In the genomic region with DNA sequence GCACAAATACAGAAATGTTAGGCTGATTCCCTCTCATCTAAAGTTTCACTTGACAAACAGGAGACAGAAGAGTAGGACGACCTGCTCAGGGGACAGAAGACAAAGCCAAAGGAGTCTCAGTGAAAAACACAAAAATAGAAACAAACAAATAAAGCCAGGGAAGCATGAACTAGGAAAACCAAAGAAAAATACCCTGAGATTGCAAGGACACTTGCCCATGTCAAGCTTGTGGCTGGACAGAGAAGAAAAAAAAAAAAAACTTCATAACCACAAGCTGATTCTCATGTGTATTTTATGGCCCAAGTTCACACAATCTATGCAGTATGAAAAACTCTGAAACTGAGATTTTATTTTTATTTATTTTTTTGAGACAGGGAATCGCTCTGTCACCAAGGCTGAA, we compare ENCODE assay signal across 28 cellular contexts.
DNase-seq lines count a peak whose midpoint lies in the region; ATAC-seq, FAIRE-seq and TF ChIP-seq lines count a peak whose summit lies in the region.
"Had no signal": no experiment of that assay in that cellular context is flagged by ENCODE, and none has a peak within 500 bp of the region (broad histone marks: within the 10 kb centered on the region; RNA-seq: fewer than 3 reads in every experiment).

No MANE protein-coding gene starts in this region.

- no peak; the same call in 1 of the 2 replicates for ATAC-seq in IMR-90 (ENCODE audit: low read depth)
- ATAC-seq: gastrocnemius medialis; stimulated activated naive B cell treated with anti-CD40 and anti-IgM and Interleukin-4, amounts not matched to agents 10 μg/mL and 1 μg/mL and 100 μg/mL, for 72 hours; T-helper 17 cell had no signal

- H3K4me3 Mint-ChIP-seq in progenitor cell of endocrine pancreas (ENCODE audit: low read depth), result no peak overlapping the region
- H3K4me3 Mint-ChIP-seq: CD4-positive, alpha-beta T cell; stimulated activated naive B cell treated with anti-CD40 and anti-IgM and Interleukin-4, amounts not matched to agents 10 μg/mL and 1 μg/mL and 100 μg/mL, for 72 hours; T-helper 17 cell had no signal

- H3K4me1 Mint-ChIP-seq in progenitor cell of endocrine pancreas (ENCODE audit: low read depth), result peaks cover 11% of the 10 kb centered on the region
- H3K4me1 Mint-ChIP-seq: stimulated activated naive B cell treated with anti-CD40 and anti-IgM and Interleukin-4, amounts not matched to agents 10 μg/mL and 1 μg/mL and 100 μg/mL, for 72 hours; T-helper 17 cell had no signal

- BruUV-seq in IMR-90 (replicated peaks; lab: Mats Ljungman, UMichigan), result no TSS peak

- H3K79me1 ChIP-seq in IMR-90 (ENCODE audit: low read depth in 1 of 2, low read length in 2 of 2), result peaks cover 21 to 55% of the 10 kb centered on the region in 2 experiments

- peaks cover 11% of the 10 kb centered on the region for H3K9me1 ChIP-seq in IMR-90 (ENCODE audit: insufficient read depth, low read length)

- no peaks in the 10 kb centered on the region for H3K9me3 Mint-ChIP-seq in progenitor cell of endocrine pancreas (ENCODE audit: low read depth)
- H3K9me3 Mint-ChIP-seq: CD4-positive, alpha-beta T cell; stimulated activated naive B cell treated with anti-CD40 and anti-IgM and Interleukin-4, amounts not matched to agents 10 μg/mL and 1 μg/mL and 100 μg/mL, for 72 hours had no signal

- H3K27ac ChIP-seq in IMR-90 (ENCODE audit: insufficient read depth, low read length) (peak overlapping the region; percentile 64), brain microvascular endothelial cell (peak overlapping the region; percentile 80)
- H3K27ac ChIP-seq: gastrocnemius medialis, HL-60, ovary, sigmoid colon, SJCRH30, thoracic aorta, WERI-Rb-1 had no signal

- peak overlapping the region; percentile 49 for H4K91ac ChIP-seq in IMR-90 (ENCODE audit: insufficient read depth, low read depth, low read length)

- intact Hi-C loops in IMR-90 (cut with micrococcal nuclease), result no loop called here

- no peak overlapping the region for H2AFZ ChIP-seq in IMR-90 (replicated peaks; ENCODE audit: low read length, poor library complexity)

- no peak overlapping the region for H3K4me3 ChIP-seq in IMR-90 (ENCODE audit: insufficient read depth, low read depth, low read length)
- H3K4me3 ChIP-seq in brain microvascular endothelial cell (ENCODE audit: low read depth, low read length), result no peak overlapping the region
- H3K4me3 ChIP-seq: gastrocnemius medialis, lung, ovary, sigmoid colon, SJCRH30, thoracic aorta had no signal

- H2BK15ac ChIP-seq in IMR-90 (ENCODE audit: low read depth, low read length), result peak overlapping the region; percentile 82; the same call in 2 of the 3 replicates

- H3K23ac ChIP-seq in IMR-90 (ENCODE audit: low read depth, low read length), result peak overlapping the region; percentile 44

- H3K27ac Mint-ChIP-seq in progenitor cell of endocrine pancreas, result peak overlapping the region; percentile 0
- H3K27ac Mint-ChIP-seq: CD4-positive, alpha-beta T cell; stimulated activated naive B cell treated with anti-CD40 and anti-IgM and Interleukin-4, amounts not matched to agents 10 μg/mL and 1 μg/mL and 100 μg/mL, for 72 hours; T-helper 17 cell had no signal

- H3K27me3 ChIP-seq in IMR-90 (ENCODE audit: control insufficient read depth, insufficient read depth, low read length) (no peaks in the 10 kb centered on the region), brain microvascular endothelial cell (replicated peaks) (no peaks in the 10 kb centered on the region)
- H3K27me3 ChIP-seq: gastrocnemius medialis, ovary, sigmoid colon, SJCRH30 had no signal

- peak overlapping the region; percentile 74; the same call in 1 of the 2 replicates for H3K4me2 ChIP-seq in IMR-90 (ENCODE audit: low read depth, low read length)

- TF ChIP-seq CTCF in IMR-90 (conservative IDR thresholded peaks at IDR 0.05; ENCODE audit: low read depth, low read length), result no peak
- no peak for TF ChIP-seq CTCF in brain microvascular endothelial cell (IDR thresholded peaks at IDR 0.05; ENCODE audit: low read depth, low read length, missing control alignments)
- TF ChIP-seq CTCF in progenitor cell of endocrine pancreas (IDR thresholded peaks at IDR 0.05; ENCODE audit: unreplicated experiment), result no peak

- CTCF ChIA-PET in IMR-90 (lab: Yijun Ruan, JAX), result interaction anchor here (0.7 to 1.8 kb wide), 3 partner anchors 17 to 505 kb away, joined by 3 to 6 read pairs (median 4); no protein-coding TSS in a partner anchor

- H3K36me3 Mint-ChIP-seq in progenitor cell of endocrine pancreas (ENCODE audit: insufficient read depth), result no peaks in the 10 kb centered on the region
- H3K36me3 Mint-ChIP-seq: stimulated activated naive B cell treated with anti-CD40 and anti-IgM and Interleukin-4, amounts not matched to agents 10 μg/mL and 1 μg/mL and 100 μg/mL, for 72 hours had no signal

- peak overlapping the region; percentile 66 for H2BK20ac ChIP-seq in IMR-90 (ENCODE audit: low read depth, low read length)

- peak overlapping the region; percentile 82 for H3K4ac ChIP-seq in IMR-90 (ENCODE audit: low read depth, low read length)

- H2BK120ac ChIP-seq in IMR-90 (ENCODE audit: low read depth, low read length), result peak overlapping the region; percentile 64

- peak overlapping the region; percentile 89 for H2BK5ac ChIP-seq in IMR-90 (ENCODE audit: low read depth, low read length, poor library complexity, severe bottlenecking)

- peak overlapping the region; percentile 64; the same call in 1 of the 2 replicates for H3K9ac ChIP-seq in IMR-90 (ENCODE audit: low read depth, low read length)

- dilution Hi-C loops in IMR-90 (cut with HindIII; ENCODE audit: low sequenced_read_pairs, unreplicated experiment), result no loop called here

- peak overlapping the region; percentile 61; the same call in 1 of the 2 replicates for H3K56ac ChIP-seq in IMR-90 (ENCODE audit: extremely low read depth, insufficient read depth, low read length)

- peak overlapping the region; percentile 86 for H3K18ac ChIP-seq in IMR-90 (ENCODE audit: low read depth, low read length)

- no CpG with 5 or more reads among the region's 2 CpGs for WGBS in IMR-90 (ENCODE audit: extremely low coverage in 2 of 2, insufficient read length in 1 of 2), 2 experiments

- POLR2A ChIA-PET in IMR-90 (lab: Charles Lee; ENCODE audit: unreplicated experiment), result no interaction called here

- in situ Hi-C loops in IMR-90 (cut with MboI; ENCODE audit: low sequenced_read_pairs), result loop anchor here (25.0 kb wide), 1 partner anchor 507 kb away; no protein-coding TSS in a partner anchor
- in situ Hi-C loops in brain microvascular endothelial cell (cut with HindIII; ENCODE audit: low pct_ligation_motif_present, low sequenced_read_pairs), result no loop called here

- peak overlapping the region; percentile 29 to 70 for H4K8ac ChIP-seq in IMR-90 (ENCODE audit: low read depth in 2 of 2, low read length in 2 of 2)

- H2AK5ac ChIP-seq in IMR-90 (ENCODE audit: low read depth, low read length), result peak overlapping the region; percentile 99

- TF ChIP-seq RAD21 in IMR-90 (IDR thresholded peaks at IDR 0.05; ENCODE audit: low read length), result no peak

- DNase-seq in GM18507 (ENCODE audit: extremely low spot score, insufficient read length, low read depth) (no peak), IMR-90 (no peak), brain microvascular endothelial cell (no peak), progenitor cell of endocrine pancreas (ENCODE audit: low spot score, unreplicated experiment) (no peak), cerebellar cortex (ENCODE audit: low spot score) (no peak), NCI-H1092 (lab: John Stamatoyannopoulos, UW) (no peak), NCI-H69 (lab: John Stamatoyannopoulos, UW) (no peak)
- DNase-seq: activated CD4-positive, alpha-beta T cell treated with anti-CD3 and anti-CD28 coated beads, Interleukin-2, amount 50 U/mL, for 4 hours; activated CD8-positive, alpha-beta memory T cell treated with anti-CD3 and anti-CD28 coated beads, Interleukin-2, amount 50 U/mL, for 48 hours; activated effector memory CD4-positive, alpha-beta T cell treated with anti-CD3 and anti-CD28 coated beads, Interleukin-2, amount 50 U/mL, for 16 hours; CD4-positive, alpha-beta T cell; gastrocnemius medialis; MM.1S; NCI-H1694; NCI-H748 treated with DMSO at 0.1 percent for 48 hours; ovary; sigmoid colon; stimulated activated CD4-positive, alpha-beta T cell treated with anti-CD3 and anti-CD28 coated beads, Interleukin-1b, Interleukin-23, amount 100 ng/mL, for 48 hours; stimulated activated naive B cell treated with anti-CD40 and anti-IgM and Interleukin-4, amounts not matched to agents 10 μg/mL and 1 μg/mL and 100 μg/mL, for 72 hours; T-helper 17 cell; WERI-Rb-1 had no signal

- peak; percentile 51 for FAIRE-seq in GM18507 (lab: Jason Lieb, UNC)
- FAIRE-seq: bronchial epithelial cell, GM12892, keratinocyte had no signal

- peak overlapping the region; percentile 70 for H3K14ac ChIP-seq in IMR-90 (replicated peaks; ENCODE audit: low read depth, low read length)

- H4K20me1 ChIP-seq in IMR-90 (ENCODE audit: insufficient read depth, low read length), result no peaks in the 10 kb centered on the region

- TF ChIP-seq POLR2A in IMR-90 (IDR thresholded peaks at IDR 0.05; ENCODE audit: low read depth, low read length), result no peak

- peak overlapping the region; percentile 70; the same call in 1 of the 2 replicates for H4K5ac ChIP-seq in IMR-90 (ENCODE audit: low read depth, low read length)

- no peak overlapping the region for H2AK9ac ChIP-seq in IMR-90 (replicated peaks; ENCODE audit: low read depth, low read length, poor library complexity)

- no peaks in the 10 kb centered on the region for H3K9me3 ChIP-seq in IMR-90 (ENCODE audit: control insufficient read depth, insufficient read depth, low read length)
- H3K9me3 ChIP-seq: gastrocnemius medialis, ovary, sigmoid colon, SJCRH30, thoracic aorta had no signal

- H3K27me3 Mint-ChIP-seq in progenitor cell of endocrine pancreas, result peaks cover 5% of the 10 kb centered on the region

- H3K36me3 ChIP-seq in IMR-90 (ENCODE audit: control insufficient read depth, insufficient read depth, low read length) (no peaks in the 10 kb centered on the region), brain microvascular endothelial cell (replicated peaks) (no peaks in the 10 kb centered on the region)
- H3K36me3 ChIP-seq: gastrocnemius medialis, ovary, sigmoid colon, SJCRH30, thoracic aorta, WERI-Rb-1 had no signal

- H3K4me1 ChIP-seq in IMR-90 (ENCODE audit: control insufficient read depth, insufficient read depth, low read length), result peaks cover 22% of the 10 kb centered on the region
- H3K4me1 ChIP-seq: gastrocnemius medialis, sigmoid colon had no signal

TF ChIP-seq in IMR-90, 13 proteins besides CTCF, POLR2A, EP300 and RAD21 (continues in another document):
- no peak for TF ChIP-seq FOS (IDR thresholded peaks at IDR 0.05; ENCODE audit: low read depth, low read length)
- no peak for TF ChIP-seq MAZ (IDR thresholded peaks at IDR 0.05; ENCODE audit: borderline replicate concordance, low read depth, low read length)
- no peak for TF ChIP-seq MXI1 (IDR thresholded peaks at IDR 0.05; ENCODE audit: borderline replicate concordance, low read depth, low read length)
- TF ChIP-seq MAFK (IDR thresholded peaks at IDR 0.05; ENCODE audit: low read depth, low read length), result no peak
